1 cellular context compared by ENCODE assay signal in the genomic region with DNA sequence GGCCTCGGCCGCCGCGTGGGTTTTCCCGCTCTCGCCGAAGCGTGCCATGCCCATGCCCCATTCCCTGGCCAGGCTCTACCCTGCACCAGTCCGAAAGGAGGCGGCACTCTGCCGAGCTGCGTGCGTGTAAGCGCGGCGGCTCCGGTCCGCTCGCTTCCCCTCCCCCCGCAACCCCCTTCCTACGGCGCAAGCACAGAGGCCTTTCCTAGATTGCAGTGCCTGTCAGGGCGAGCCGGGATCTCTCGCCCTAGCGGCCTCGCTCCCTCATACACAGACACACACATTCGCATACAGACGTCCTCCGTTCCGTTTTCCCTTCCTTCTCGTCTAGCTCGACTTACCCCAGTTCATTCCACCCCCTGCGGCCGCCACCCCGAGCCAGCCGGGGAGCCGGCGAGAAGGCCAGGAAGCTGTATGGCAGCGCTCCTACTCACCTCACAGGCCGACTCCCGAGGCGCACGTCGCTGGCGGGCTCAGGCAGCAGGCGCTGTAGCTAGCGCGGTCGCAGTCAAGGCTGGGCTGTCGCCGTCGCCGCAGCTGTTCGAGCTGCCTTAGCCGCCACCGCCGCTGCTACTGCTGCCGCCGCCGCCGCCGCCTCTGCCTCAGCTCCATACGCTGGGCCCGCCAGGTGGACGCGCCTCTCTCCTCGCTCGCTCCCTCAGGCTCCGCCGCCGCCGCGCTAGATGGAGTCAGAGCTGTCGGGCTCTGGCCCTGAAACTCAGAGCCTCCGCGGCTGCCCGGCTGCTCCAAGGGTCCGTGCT.
TF ChIP-seq lines count a peak whose summit lies in the region.

No MANE protein-coding gene starts in this region.

TF ChIP-seq in HEK293, 187 proteins besides CTCF, POLR2A, EP300 and RAD21 (continued from another document):
- TF ChIP-seq ZBTB1 (tag by site-specific recombination; IDR thresholded peaks at IDR 0.05): no peak
- TF ChIP-seq ZNF138 (tag by site-specific recombination; IDR thresholded peaks at IDR 0.05; ENCODE audit: borderline replicate concordance): no peak
